In genomic region chr16:80825365-80825758, GRCh38 we compare ENCODE assay signal across 6 cellular contexts.
"Had no signal": no experiment of that assay in that cellular context is flagged by ENCODE, and none has a peak within 500 bp of the region (broad histone marks: within the 10 kb centered on the region; RNA-seq: fewer than 3 reads in every experiment).

No MANE protein-coding gene starts in this region.

- H3K36me3 ChIP-seq: HAP-1 had no signal

- H3K9me3 ChIP-seq: HAP-1 had no signal

- H3K4me3 ChIP-seq: GM23338, HAP-1 had no signal

- H3K4me1 ChIP-seq: HAP-1 had no signal

- H2AFZ ChIP-seq: GM23338 had no signal

- H3K4me3 Mint-ChIP-seq: GM23338, HFFc6 had no signal

- H3K9me3 Mint-ChIP-seq: GM23338, HFFc6 had no signal

- H3K27ac Mint-ChIP-seq: GM23338, HFFc6 had no signal

- H3K9ac ChIP-seq: KMS-11 had no signal

- ATAC-seq: GM23338 had no signal

- H3K4me1 Mint-ChIP-seq: GM23338 had no signal

- H3K27ac ChIP-seq: HL-60, KMS-11 had no signal

- FAIRE-seq: HTR-8/SVneo had no signal

- H3K4me2 ChIP-seq: GM23338, KMS-11 had no signal
